Comparison of ENCODE assay signal across 7 cellular contexts in the genomic region with DNA sequence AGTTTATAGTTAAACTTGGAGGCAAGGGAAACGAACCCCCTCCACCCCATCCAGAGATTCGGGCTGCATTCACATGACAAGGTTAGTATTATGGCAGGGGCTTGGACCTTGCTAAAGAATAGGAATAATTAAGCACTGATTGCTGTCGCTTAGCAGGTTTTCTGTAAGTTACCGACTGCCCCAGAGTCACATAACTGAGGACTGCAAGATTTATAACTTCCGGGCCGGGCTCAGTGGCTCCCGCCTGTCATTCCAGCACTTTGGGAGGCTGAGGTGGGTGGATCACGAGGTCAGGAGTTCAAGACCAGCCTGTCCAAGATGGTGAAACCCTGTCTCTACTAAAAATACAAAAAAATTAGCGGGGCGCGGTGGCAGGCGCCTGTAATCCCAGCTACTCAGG. TPM values are rescaled to one million over a fixed set of nuclear protein-coding genes. Genes with fewer than 3 reads are reported as not detected.
A peak's percentile ranks its signal among the peaks of the same experiment; 100 is the strongest.
DNase-seq lines count a peak whose midpoint lies in the region; ATAC-seq and TF ChIP-seq lines count a peak whose summit lies in the region.
"Not testable (repeated sequence)": the region's sequence is repeated elsewhere in the genome, so short reads cannot be mapped to it uniquely, and the experiment has no call there.

No MANE protein-coding gene starts in this region.

- H3K9ac ChIP-seq in HUES6 (ENCODE audit: low read length), result peak overlapping the region; percentile 62
- H3K9ac ChIP-seq in endodermal cell (ENCODE audit: extremely low read depth, low read length, poor library complexity, severe bottlenecking), result not testable (repeated sequence)

- H3K27me3 ChIP-seq in GM23338 (ENCODE audit: insufficient read depth); HUES6 (ENCODE audit: control insufficient read depth, insufficient read depth, low read length); endodermal cell (ENCODE audit: control insufficient read depth, insufficient read depth, low read length, poor library complexity, severe bottlenecking): not testable (repeated sequence)

- H3K4me1 ChIP-seq in GM23338 (ENCODE audit: insufficient read depth), result peaks cover 19% of the 10 kb centered on the region
- H3K4me1 ChIP-seq in HUES6 (ENCODE audit: control insufficient read depth, insufficient read depth, low read length), result peaks cover 34% of the 10 kb centered on the region
- not testable (repeated sequence) for H3K4me1 ChIP-seq in endodermal cell (ENCODE audit: control insufficient read depth, insufficient read depth, low read length)

- H3K27me3 Mint-ChIP-seq in GM23338 (ENCODE audit: insufficient read depth, low read depth, poor library complexity); endodermal cell (ENCODE audit: insufficient read depth); mesothelial cell of epicardium (ENCODE audit: low read depth); progenitor cell of endocrine pancreas: not testable (repeated sequence)

- H3F3A ChIP-seq in GM23338 (replicated peaks; ENCODE audit: low read depth), result not testable (repeated sequence)

- H2AFZ ChIP-seq in GM23338, result peak overlapping the region; percentile 88

- H3K4me3 ChIP-seq in GM23338; HUES6 (ENCODE audit: low read depth, low read length); endodermal cell (ENCODE audit: low read length): not testable (repeated sequence)

- not testable (repeated sequence) for H3K9me3 Mint-ChIP-seq in GM23338; endodermal cell; mesothelial cell of epicardium; progenitor cell of endocrine pancreas (ENCODE audit: low read depth)

- H3K4me1 Mint-ChIP-seq in GM23338 (peaks cover 17% of the 10 kb centered on the region), endodermal cell (peaks cover 24% of the 10 kb centered on the region), mesothelial cell of epicardium (peaks cover 18% of the 10 kb centered on the region), progenitor cell of endocrine pancreas (ENCODE audit: low read depth) (peaks cover 12% of the 10 kb centered on the region)

- peak overlapping the region; percentile 68; the same call in 1 of the 2 replicates for H3K4me2 ChIP-seq in GM23338

- H3K27ac ChIP-seq in 22Rv1, result 0 out of 2 replicates have a peak overlapping the region, but pooled peaks have one; percentile 26
- H3K27ac ChIP-seq in GM23338 (ENCODE audit: low read depth), result peak overlapping the region; percentile 89
- H3K27ac ChIP-seq in HUES6 (ENCODE audit: low read depth, low read length), result peak overlapping the region; percentile 76
- H3K27ac ChIP-seq in endodermal cell (ENCODE audit: low read depth, low read length), result not testable (repeated sequence)

- TF ChIP-seq CTCF in 22Rv1 (IDR thresholded peaks at IDR 0.05); GM23338 (conservative IDR thresholded peaks at IDR 0.05; ENCODE audit: low read depth in 2 of 2); endodermal cell (conservative IDR thresholded peaks at IDR 0.05); mesothelial cell of epicardium (IDR thresholded peaks at IDR 0.05; ENCODE audit: unreplicated experiment); progenitor cell of endocrine pancreas (IDR thresholded peaks at IDR 0.05; ENCODE audit: unreplicated experiment): not testable (repeated sequence)

- H3K79me2 ChIP-seq in GM23338 (replicated peaks; ENCODE audit: insufficient read depth), result not testable (repeated sequence)

- H3K9me2 ChIP-seq in GM23338 (ENCODE audit: insufficient read depth), result not testable (repeated sequence)

- DNase-seq in GM23338 (ENCODE audit: low spot score); mesothelial cell of epicardium (ENCODE audit: low spot score in 2 of 2, unreplicated experiment in 2 of 2); progenitor cell of endocrine pancreas (ENCODE audit: low spot score, unreplicated experiment): not testable (repeated sequence)
- peak; percentile 27 for DNase-seq in endodermal cell
- DNase-seq in left kidney (ENCODE audit: low read depth, low spot score), result peak; percentile 70

- not testable (repeated sequence) for H3K4me3 Mint-ChIP-seq in GM23338; endodermal cell; mesothelial cell of epicardium; progenitor cell of endocrine pancreas (ENCODE audit: low read depth)

- peaks cover 11% of the 10 kb centered on the region for H3K36me3 Mint-ChIP-seq in GM23338 (ENCODE audit: low read depth)
- peaks cover 13% of the 10 kb centered on the region for H3K36me3 Mint-ChIP-seq in endodermal cell (ENCODE audit: low read depth)
- H3K36me3 Mint-ChIP-seq in mesothelial cell of epicardium, result peaks cover 11% of the 10 kb centered on the region
- H3K36me3 Mint-ChIP-seq in progenitor cell of endocrine pancreas (ENCODE audit: insufficient read depth), result not testable (repeated sequence)

- 61 to 89% methylated on average over 5 to 12 of the region's 12 CpGs for WGBS in endodermal cell (ENCODE audit: insufficient coverage in 1 of 2, insufficient read length in 1 of 2), 2 experiments

- not testable (repeated sequence) for H3K9me3 ChIP-seq in HUES6 (ENCODE audit: control insufficient read depth, insufficient read depth, low read depth, low read length); endodermal cell (ENCODE audit: control insufficient read depth, low read length)

- not testable (repeated sequence) for H4K20me1 ChIP-seq in GM23338 (replicated peaks; ENCODE audit: insufficient read depth)

- not testable (repeated sequence) for ATAC-seq in GM23338

- 0 out of 2 replicates have a peak overlapping the region, but pooled peaks have one; percentile 81 for H3K27ac Mint-ChIP-seq in GM23338
- H3K27ac Mint-ChIP-seq in endodermal cell, result peak overlapping the region; percentile 93
- peak overlapping the region; percentile 16 for H3K27ac Mint-ChIP-seq in mesothelial cell of epicardium
- H3K27ac Mint-ChIP-seq in progenitor cell of endocrine pancreas, result peak overlapping the region; percentile 7

- not testable (repeated sequence) for H3K36me3 ChIP-seq in GM23338 (ENCODE audit: insufficient read depth); HUES6 (ENCODE audit: control insufficient read depth, insufficient read depth, low read length)
- H3K36me3 ChIP-seq in endodermal cell (ENCODE audit: control insufficient read depth, insufficient read depth, low read length), result peaks cover 14% of the 10 kb centered on the region

RNA-seq across cellular contexts. Expression of a gene that starts 7.0 kb away (rescaled TPM):
- total RNA-seq in GM23338 (2014; rRNA removed; shearing (Covaris generic)), result 2.9 and 6.2 TPM in 2 replicates
- polyA plus RNA-seq in GM23338 (2016; fragmentation: Nextera tagmentation; extraction: Ambion mirVana), result 4.1 and 8.1 TPM in 2 replicates
- total RNA-seq in endodermal cell (1 to 10 TPM; 5.3 to 5.9 TPM), mesothelial cell of epicardium (12.8 to 14.6 TPM (median 13.3 TPM) in 3 replicates), progenitor cell of endocrine pancreas (10.7 and 12.3 TPM in 2 replicates)
- 8.0 TPM for polyA plus RNA-seq in endodermal cell (2013, experiment 1 of 2)
- 5.8 TPM for polyA plus RNA-seq in endodermal cell (2013, experiment 2 of 2)

RNA-seq across cellular contexts. Expression of a gene that starts 24.2 kb away (rescaled TPM):
- 4,589 and 4,798 TPM in 2 replicates for total RNA-seq in GM23338 (2014; rRNA removed; shearing (Covaris generic))
- polyA plus RNA-seq in GM23338 (2016; fragmentation: Nextera tagmentation; extraction: Ambion mirVana), result 2,372 and 2,567 TPM in 2 replicates
- 1,000 to 10,000 TPM; 1,942 to 1,975 TPM for total RNA-seq in endodermal cell
- 2,359 TPM for polyA plus RNA-seq in endodermal cell (2013, experiment 1 of 2)
- 2,067 TPM for polyA plus RNA-seq in endodermal cell (2013, experiment 2 of 2)
- total RNA-seq in mesothelial cell of epicardium, result 2,008 to 2,083 TPM (median 2,030 TPM) in 3 replicates
- total RNA-seq in progenitor cell of endocrine pancreas, result 1,813 and 1,855 TPM in 2 replicates

RNA-seq across cellular contexts. Expression of a gene that starts 44.8 kb away (rescaled TPM):
- 8.7 and 9.7 TPM in 2 replicates for total RNA-seq in GM23338 (2014; rRNA removed; shearing (Covaris generic))
- 6.2 and 7.3 TPM in 2 replicates for polyA plus RNA-seq in GM23338 (2016; fragmentation: Nextera tagmentation; extraction: Ambion mirVana)
- total RNA-seq in endodermal cell (10 to 100 TPM; 37.5 to 41.7 TPM), mesothelial cell of epicardium (27.9 to 28.1 TPM (median 27.9 TPM) in 3 replicates), progenitor cell of endocrine pancreas (37.4 and 37.6 TPM in 2 replicates)
- polyA plus RNA-seq in endodermal cell (2013, experiment 1 of 2), result 29.1 TPM
- polyA plus RNA-seq in endodermal cell (2013, experiment 2 of 2), result 23.7 TPM

Comparison
In these comparisons a context has a peak if more than half of its experiments do, and no peak if none do; other contexts are left out.
1. H3K27ac Mint-ChIP-seq: peak in every context shown above with its lines; median percentile 93 in endodermal cell; 81 in GM23338; 16 in mesothelial cell of epicardium; 7 in progenitor cell of endocrine pancreas.